Comparison of ENCODE assay signal across 8 cellular contexts in genomic region chr3:177597325-177598109, GRCh38.
DNase-seq lines count a peak whose midpoint lies in the region; ATAC-seq and TF ChIP-seq lines count a peak whose summit lies in the region.

No MANE protein-coding gene starts in this region.

- POLR2A ChIA-PET in AG04450 (lab: Yijun Ruan, JAX) = no interaction called here

- ATAC-seq in GM18508 (IDR thresholded peaks at IDR 0.05; ENCODE audit: insufficient read depth, unreplicated experiment) = peak; percentile 83
- ATAC-seq in HG03060 (IDR thresholded peaks at IDR 0.05; ENCODE audit: low read depth, unreplicated experiment) = peak; percentile 66
- ATAC-seq in HG02970 (IDR thresholded peaks at IDR 0.05; ENCODE audit: low FRiP score, unreplicated experiment) = no peak

- H3K9me3 ChIP-seq in AG04450 (ENCODE audit: control insufficient read depth, insufficient read depth, low read length) = no peaks in the 10 kb centered on the region

- no peaks in the 10 kb centered on the region for H3K27me3 ChIP-seq in AG04450 (ENCODE audit: control insufficient read depth, insufficient read depth, low read length)

- peak overlapping the region; percentile 48 for H3K27ac ChIP-seq in AG04450 (ENCODE audit: low read depth, low read length)

- H3K27me3 Mint-ChIP-seq in osteocyte (ENCODE audit: unreplicated experiment) = no peaks in the 10 kb centered on the region

- DNase-seq in AG04450 (ENCODE audit: low read depth, low spot score) (no peak), NCI-H2196 treated with DMSO at 0.1 percent for 48 hours (lab: John Stamatoyannopoulos, UW; ENCODE audit: unreplicated experiment) (peak; percentile 95), foreskin fibroblast (peak; percentile 78 to 86), osteocyte (ENCODE audit: extremely low spot score, unreplicated experiment) (no peak)
- peak; percentile 47 to 53 for DNase-seq in activated T-cell treated with anti-CD3 and anti-CD28 coated beads, Interleukin-2, amount 50 U/mL, for 48 hours

- CTCF ChIA-PET in AG04450 (lab: Charles Lee) = no interaction called here

- H3K27ac Mint-ChIP-seq in osteocyte (ENCODE audit: unreplicated experiment) = peak overlapping the region; percentile 84

- H3K36me3 Mint-ChIP-seq in osteocyte (ENCODE audit: unreplicated experiment) = no peaks in the 10 kb centered on the region

- no peak overlapping the region for H3K4me3 Mint-ChIP-seq in osteocyte (ENCODE audit: unreplicated experiment)

- H3K4me3 ChIP-seq in AG04450 (ENCODE audit: low read depth, low read length) = no peak overlapping the region
- no peak overlapping the region for H3K4me3 ChIP-seq in foreskin fibroblast (ENCODE audit: low read depth in 1 of 2, low read length in 2 of 2)

- TF ChIP-seq CTCF in AG04450 (IDR thresholded peaks at IDR 0.05; ENCODE audit: low read depth, low read length) (no peak), foreskin fibroblast (IDR thresholded peaks at IDR 0.05; ENCODE audit: low read depth, low read length) (no peak), osteocyte (IDR thresholded peaks at IDR 0.05) (no peak)

- peaks cover 74% of the 10 kb centered on the region for H3K4me1 Mint-ChIP-seq in osteocyte (ENCODE audit: unreplicated experiment)

- no peaks in the 10 kb centered on the region for H3K9me3 Mint-ChIP-seq in osteocyte (ENCODE audit: unreplicated experiment)

Comparison
In these comparisons a context has a peak if more than half of its experiments do, and no peak if none do; other contexts are left out.
1. DNase-seq: peak in NCI-H2196 treated with DMSO at 0.1 percent for 48 hours (single experiment), activated T-cell treated with anti-CD3 and anti-CD28 coated beads, Interleukin-2, amount 50 U/mL, for 48 hours (2 of 2) and foreskin fibroblast (2 of 2); none in AG04450 (single experiment) and osteocyte (single experiment).